12 cellular contexts compared by ENCODE assay signal in genomic region chr4:153113061-153113837, GRCh38.
DNase-seq lines count a peak whose midpoint lies in the region; ATAC-seq, FAIRE-seq and TF ChIP-seq lines count a peak whose summit lies in the region.
"Had no signal": no experiment of that assay in that cellular context is flagged by ENCODE, and none has a peak within 500 bp of the region (broad histone marks: within the 10 kb centered on the region; RNA-seq: fewer than 3 reads in every experiment).

No MANE protein-coding gene starts in this region.

- H3K9me2 ChIP-seq in Karpas-422 (replicated peaks; ENCODE audit: insufficient read depth, low read length), result no peaks in the 10 kb centered on the region

- BruUV-seq in HepG2 (replicated peaks; lab: Mats Ljungman, UMichigan), result no TSS peak

- H3K4me2 ChIP-seq in HepG2 (ENCODE audit: low read depth, low read length), result peak overlapping the region; percentile 20; the same call in 1 of the 2 replicates
- H3K4me2 ChIP-seq in Karpas-422 (ENCODE audit: low read depth, low read length, poor library complexity, severe bottlenecking), result peak overlapping the region; percentile 13

- WGBS in HepG2 (ENCODE audit: low lambda C conversion rate), result 15% methylated on average over 8 of the region's 8 CpGs
- WGBS in right lobe of liver (ENCODE audit: insufficient coverage, low coverage, low lambda C conversion rate, missing lambda C conversion rate), result 78% methylated on average over 8 of the region's 8 CpGs

- no peak for ATAC-seq in HepG2
- ATAC-seq in right lobe of liver, result no peak
- no peak for ATAC-seq in esophagus mucosa
- ATAC-seq in stimulated activated naive B cell treated with anti-CD40 and anti-IgM and Interleukin-4, amounts not matched to agents 10 μg/mL and 1 μg/mL and 100 μg/mL, for 72 hours (replicated peaks), result no peak
- ATAC-seq: K562 had no signal

- in situ Hi-C loops in HepG2 (cut with HindIII; ENCODE audit: extremely low pct_ligation_motif_present, low pct_unique_long_range_greater_than_20kb), result no loop called here

- peaks cover 0 to 34% of the 10 kb centered on the region in 2 donors for H3K4me1 Mint-ChIP-seq in stimulated activated naive B cell treated with anti-CD40 and anti-IgM and Interleukin-4, amounts not matched to agents 10 μg/mL and 1 μg/mL and 100 μg/mL, for 72 hours

- DNase-seq in HepG2 (ENCODE audit: low spot score), result no peak
- DNase-seq in right lobe of liver, result no peak
- DNase-seq in Karpas-422, result no peak
- peak; percentile 86 for DNase-seq in astrocyte of the hippocampus (ENCODE audit: low read depth, low spot score)
- DNase-seq in skeletal muscle cell (ENCODE audit: low read depth), result peak; percentile 23
- no peak for DNase-seq in RKO (ENCODE audit: low spot score)
- DNase-seq in stimulated activated naive B cell treated with anti-CD40 and anti-IgM and Interleukin-4, amounts not matched to agents 10 μg/mL and 1 μg/mL and 100 μg/mL, for 72 hours, result no peak
- DNase-seq: hippocampal formation had no signal

- no peak overlapping the region for H3K4me3 ChIP-seq in HepG2 (replicated peaks in 1 of 3; ENCODE audit: insufficient read depth in 1 of 3, low read depth in 2 of 3, low read length in 3 of 3)
- no peak overlapping the region for H3K4me3 ChIP-seq in right lobe of liver
- H3K4me3 ChIP-seq in Karpas-422 (ENCODE audit: low read length), result no peak overlapping the region
- H3K4me3 ChIP-seq in skeletal muscle cell (ENCODE audit: low read depth, low read length), result no peak overlapping the region
- H3K4me3 ChIP-seq: ascending aorta, K562 had no signal

- no peak overlapping the region for H3K4me3 Mint-ChIP-seq in stimulated activated naive B cell treated with anti-CD40 and anti-IgM and Interleukin-4, amounts not matched to agents 10 μg/mL and 1 μg/mL and 100 μg/mL, for 72 hours

- intact Hi-C loops in HepG2 (cut with micrococcal nuclease; ENCODE audit: unreplicated experiment) (no loop called here), right lobe of liver (cut with DNase I) (no loop called here)

- H3K9me3 ChIP-seq in HepG2 (ENCODE audit: low read length) (no peaks in the 10 kb centered on the region), right lobe of liver (no peaks in the 10 kb centered on the region), Karpas-422 (ENCODE audit: low read length) (no peaks in the 10 kb centered on the region)
- H3K9me3 ChIP-seq: ascending aorta, neutrophil had no signal

- H3K9me3 Mint-ChIP-seq in stimulated activated naive B cell treated with anti-CD40 and anti-IgM and Interleukin-4, amounts not matched to agents 10 μg/mL and 1 μg/mL and 100 μg/mL, for 72 hours, result peaks cover 3 to 5% of the 10 kb centered on the region in 2 donors

- H3K36me3 Mint-ChIP-seq in stimulated activated naive B cell treated with anti-CD40 and anti-IgM and Interleukin-4, amounts not matched to agents 10 μg/mL and 1 μg/mL and 100 μg/mL, for 72 hours, result peaks cover 6 to 7% of the 10 kb centered on the region in 2 donors

- no peak overlapping the region for H3K9ac ChIP-seq in HepG2 (ENCODE audit: insufficient read depth, low read depth, low read length)
- no peak overlapping the region for H3K9ac ChIP-seq in Karpas-422 (ENCODE audit: low read length)

- CTCF ChIA-PET in HepG2 (lab: Yijun Ruan, JAX; ENCODE audit: low intra/inter-chr PET ratio, low total read pairs), result no interaction called here

- H4K20me1 ChIP-seq in HepG2 (ENCODE audit: insufficient read depth, low read length) (no peaks in the 10 kb centered on the region), Karpas-422 (ENCODE audit: insufficient read depth, low read depth, low read length) (no peaks in the 10 kb centered on the region)

- H3K4me1 ChIP-seq in HepG2 (ENCODE audit: insufficient read depth, low read length) (peaks cover 11% of the 10 kb centered on the region; the same call in 1 of the 2 replicates), right lobe of liver (no peaks in the 10 kb centered on the region), Karpas-422 (ENCODE audit: low read length) (peaks cover 11% of the 10 kb centered on the region)

- peaks cover 0 to 34% of the 10 kb centered on the region in 2 experiments; a peak in 4 of 5 replicates for H3K27me3 ChIP-seq in HepG2 (ENCODE audit: control insufficient read depth in 1 of 2, insufficient read depth in 2 of 2, low read length in 2 of 2)
- H3K27me3 ChIP-seq in right lobe of liver, result no peaks in the 10 kb centered on the region
- H3K27me3 ChIP-seq in Karpas-422 (ENCODE audit: low read length), result no peaks in the 10 kb centered on the region
- H3K27me3 ChIP-seq: ascending aorta had no signal

- FAIRE-seq in HepG2 (lab: Jason Lieb, UNC), result no peak
- FAIRE-seq: K562 had no signal

- TF ChIP-seq RAD21 in HepG2 (CRISPR knock-in tag; IDR thresholded peaks at IDR 0.05), result no peak

- no peak overlapping the region for H3K27ac ChIP-seq in HepG2 (ENCODE audit: extremely low read length, insufficient read depth, low read length)
- no peak overlapping the region for H3K27ac ChIP-seq in right lobe of liver
- no peak overlapping the region for H3K27ac ChIP-seq in Karpas-422 (ENCODE audit: low read length)
- H3K27ac ChIP-seq: neutrophil had no signal

- POLR2A ChIA-PET in HepG2 (lab: Yijun Ruan, JAX), result no interaction called here

- no peaks in the 10 kb centered on the region for H3K27me3 Mint-ChIP-seq in stimulated activated naive B cell treated with anti-CD40 and anti-IgM and Interleukin-4, amounts not matched to agents 10 μg/mL and 1 μg/mL and 100 μg/mL, for 72 hours

- no peaks in the 10 kb centered on the region for H3K79me2 ChIP-seq in HepG2 (ENCODE audit: insufficient read depth, low read length)
- no peaks in the 10 kb centered on the region for H3K79me2 ChIP-seq in Karpas-422 (ENCODE audit: low read length)

- no peak for TF ChIP-seq POLR2A in HepG2 (IDR thresholded peaks at IDR 0.05; ENCODE audit: insufficient read depth in 1 of 2, low read depth in 2 of 2, low read length in 2 of 2)
- no peak for TF ChIP-seq POLR2A in right lobe of liver (IDR thresholded peaks at IDR 0.05)

- no peak overlapping the region for H3K27ac Mint-ChIP-seq in stimulated activated naive B cell treated with anti-CD40 and anti-IgM and Interleukin-4, amounts not matched to agents 10 μg/mL and 1 μg/mL and 100 μg/mL, for 72 hours

- no peaks in the 10 kb centered on the region for H3K36me3 ChIP-seq in HepG2 (replicated peaks in 1 of 2; ENCODE audit: control insufficient read depth in 1 of 2, insufficient read depth in 2 of 2, low read length in 2 of 2)
- no peaks in the 10 kb centered on the region for H3K36me3 ChIP-seq in right lobe of liver
- no peaks in the 10 kb centered on the region for H3K36me3 ChIP-seq in Karpas-422 (ENCODE audit: insufficient read depth, low read length)
- H3K36me3 ChIP-seq: ascending aorta, neutrophil had no signal

- TF ChIP-seq EP300 in HepG2 (IDR thresholded peaks at IDR 0.05; ENCODE audit: low read depth in 2 of 2, low read length in 2 of 2), result no peak
- no peak for TF ChIP-seq EP300 in HepG2 (CRISPR knock-in tag; IDR thresholded peaks at IDR 0.05; ENCODE audit: borderline replicate concordance)

- TF ChIP-seq CTCF in HepG2 (CRISPR knock-in tag; IDR thresholded peaks at IDR 0.05) (no peak), right lobe of liver (IDR thresholded peaks at IDR 0.05) (no peak)

- H2AFZ ChIP-seq in HepG2 (ENCODE audit: low read length), result no peak overlapping the region
- no peak overlapping the region for H2AFZ ChIP-seq in Karpas-422 (ENCODE audit: low read length)

TF ChIP-seq in HepG2, 621 proteins besides CTCF, POLR2A, EP300 and RAD21 (continues in another document):
- TF ChIP-seq TFDP1 (CRISPR knock-in tag; IDR thresholded peaks at IDR 0.05; ENCODE audit: borderline replicate concordance) (no peak), THYN1 (CRISPR knock-in tag; IDR thresholded peaks at IDR 0.05; ENCODE audit: borderline replicate concordance, low read depth) (no peak), KDM1A (CRISPR knock-in tag; IDR thresholded peaks at IDR 0.05) (no peak), ZNF121 (CRISPR knock-in tag; IDR thresholded peaks at IDR 0.05) (no peak), ZNF784 (CRISPR knock-in tag; IDR thresholded peaks at IDR 0.05; ENCODE audit: borderline replicate concordance) (no peak), RAD51 (IDR thresholded peaks at IDR 0.05; ENCODE audit: borderline replicate concordance) (no peak), ATF2 (CRISPR knock-in tag; IDR thresholded peaks at IDR 0.05) (no peak), ZNF546 (CRISPR knock-in tag; conservative IDR thresholded peaks at IDR 0.05) (no peak), HIVEP1 (CRISPR knock-in tag; IDR thresholded peaks at IDR 0.05) (no peak), MTF2 (CRISPR knock-in tag; IDR thresholded peaks at IDR 0.05; ENCODE audit: borderline replicate concordance) (no peak), CHCHD3 (CRISPR knock-in tag; IDR thresholded peaks at IDR 0.05) (no peak), DRAP1 (CRISPR knock-in tag; IDR thresholded peaks at IDR 0.05) (no peak)

Comparison
In these comparisons a context has a peak if more than half of its experiments do, and no peak if none do; other contexts are left out.
1. DNase-seq: peak in astrocyte of the hippocampus (single experiment) and skeletal muscle cell (single experiment); none in HepG2 (single experiment), right lobe of liver (0 of 3), Karpas-422 (single experiment), RKO (single experiment) and stimulated activated naive B cell treated with anti-CD40 and anti-IgM and Interleukin-4, amounts not matched to agents 10 μg/mL and 1 μg/mL and 100 μg/mL, for 72 hours (single experiment).